1 cellular context compared by ENCODE assay signal in the genomic region with DNA sequence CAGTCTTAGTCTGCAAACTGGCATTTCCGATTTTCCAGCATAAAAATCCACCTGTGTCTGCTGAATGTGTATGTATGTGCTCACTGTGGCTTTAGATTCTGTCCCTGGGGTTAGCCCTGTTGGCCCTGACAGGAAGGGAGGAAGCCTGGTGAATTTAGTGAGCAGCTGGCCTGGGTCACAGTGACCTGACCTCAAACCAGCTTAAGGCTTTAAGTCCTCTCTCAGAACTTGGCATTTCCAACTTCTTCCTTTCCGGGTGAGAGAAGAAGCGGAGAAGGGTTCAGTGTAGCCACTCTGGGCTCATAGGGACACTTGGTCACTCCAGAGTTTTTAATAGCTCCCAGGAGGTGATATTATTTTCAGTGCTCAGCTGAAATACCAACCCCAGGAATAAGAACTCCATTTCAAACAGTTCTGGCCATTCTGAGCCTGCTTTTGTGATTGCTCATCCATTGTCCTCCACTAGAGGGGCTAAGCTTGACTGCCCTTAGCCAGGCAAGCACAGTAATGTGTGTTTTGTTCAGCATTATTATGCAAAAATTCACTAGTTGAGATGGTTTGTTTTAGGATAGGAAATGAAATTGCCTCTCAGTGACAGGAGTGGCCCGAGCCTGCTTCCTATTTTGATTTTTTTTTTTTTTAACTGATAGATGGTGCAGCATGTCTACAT.
TF ChIP-seq lines count a peak whose summit lies in the region.

No MANE protein-coding gene starts in this region.

TF ChIP-seq in GM23338, 12 proteins besides CTCF, POLR2A, EP300 and RAD21 (continued from another document):
- TF ChIP-seq, protein P1, sequence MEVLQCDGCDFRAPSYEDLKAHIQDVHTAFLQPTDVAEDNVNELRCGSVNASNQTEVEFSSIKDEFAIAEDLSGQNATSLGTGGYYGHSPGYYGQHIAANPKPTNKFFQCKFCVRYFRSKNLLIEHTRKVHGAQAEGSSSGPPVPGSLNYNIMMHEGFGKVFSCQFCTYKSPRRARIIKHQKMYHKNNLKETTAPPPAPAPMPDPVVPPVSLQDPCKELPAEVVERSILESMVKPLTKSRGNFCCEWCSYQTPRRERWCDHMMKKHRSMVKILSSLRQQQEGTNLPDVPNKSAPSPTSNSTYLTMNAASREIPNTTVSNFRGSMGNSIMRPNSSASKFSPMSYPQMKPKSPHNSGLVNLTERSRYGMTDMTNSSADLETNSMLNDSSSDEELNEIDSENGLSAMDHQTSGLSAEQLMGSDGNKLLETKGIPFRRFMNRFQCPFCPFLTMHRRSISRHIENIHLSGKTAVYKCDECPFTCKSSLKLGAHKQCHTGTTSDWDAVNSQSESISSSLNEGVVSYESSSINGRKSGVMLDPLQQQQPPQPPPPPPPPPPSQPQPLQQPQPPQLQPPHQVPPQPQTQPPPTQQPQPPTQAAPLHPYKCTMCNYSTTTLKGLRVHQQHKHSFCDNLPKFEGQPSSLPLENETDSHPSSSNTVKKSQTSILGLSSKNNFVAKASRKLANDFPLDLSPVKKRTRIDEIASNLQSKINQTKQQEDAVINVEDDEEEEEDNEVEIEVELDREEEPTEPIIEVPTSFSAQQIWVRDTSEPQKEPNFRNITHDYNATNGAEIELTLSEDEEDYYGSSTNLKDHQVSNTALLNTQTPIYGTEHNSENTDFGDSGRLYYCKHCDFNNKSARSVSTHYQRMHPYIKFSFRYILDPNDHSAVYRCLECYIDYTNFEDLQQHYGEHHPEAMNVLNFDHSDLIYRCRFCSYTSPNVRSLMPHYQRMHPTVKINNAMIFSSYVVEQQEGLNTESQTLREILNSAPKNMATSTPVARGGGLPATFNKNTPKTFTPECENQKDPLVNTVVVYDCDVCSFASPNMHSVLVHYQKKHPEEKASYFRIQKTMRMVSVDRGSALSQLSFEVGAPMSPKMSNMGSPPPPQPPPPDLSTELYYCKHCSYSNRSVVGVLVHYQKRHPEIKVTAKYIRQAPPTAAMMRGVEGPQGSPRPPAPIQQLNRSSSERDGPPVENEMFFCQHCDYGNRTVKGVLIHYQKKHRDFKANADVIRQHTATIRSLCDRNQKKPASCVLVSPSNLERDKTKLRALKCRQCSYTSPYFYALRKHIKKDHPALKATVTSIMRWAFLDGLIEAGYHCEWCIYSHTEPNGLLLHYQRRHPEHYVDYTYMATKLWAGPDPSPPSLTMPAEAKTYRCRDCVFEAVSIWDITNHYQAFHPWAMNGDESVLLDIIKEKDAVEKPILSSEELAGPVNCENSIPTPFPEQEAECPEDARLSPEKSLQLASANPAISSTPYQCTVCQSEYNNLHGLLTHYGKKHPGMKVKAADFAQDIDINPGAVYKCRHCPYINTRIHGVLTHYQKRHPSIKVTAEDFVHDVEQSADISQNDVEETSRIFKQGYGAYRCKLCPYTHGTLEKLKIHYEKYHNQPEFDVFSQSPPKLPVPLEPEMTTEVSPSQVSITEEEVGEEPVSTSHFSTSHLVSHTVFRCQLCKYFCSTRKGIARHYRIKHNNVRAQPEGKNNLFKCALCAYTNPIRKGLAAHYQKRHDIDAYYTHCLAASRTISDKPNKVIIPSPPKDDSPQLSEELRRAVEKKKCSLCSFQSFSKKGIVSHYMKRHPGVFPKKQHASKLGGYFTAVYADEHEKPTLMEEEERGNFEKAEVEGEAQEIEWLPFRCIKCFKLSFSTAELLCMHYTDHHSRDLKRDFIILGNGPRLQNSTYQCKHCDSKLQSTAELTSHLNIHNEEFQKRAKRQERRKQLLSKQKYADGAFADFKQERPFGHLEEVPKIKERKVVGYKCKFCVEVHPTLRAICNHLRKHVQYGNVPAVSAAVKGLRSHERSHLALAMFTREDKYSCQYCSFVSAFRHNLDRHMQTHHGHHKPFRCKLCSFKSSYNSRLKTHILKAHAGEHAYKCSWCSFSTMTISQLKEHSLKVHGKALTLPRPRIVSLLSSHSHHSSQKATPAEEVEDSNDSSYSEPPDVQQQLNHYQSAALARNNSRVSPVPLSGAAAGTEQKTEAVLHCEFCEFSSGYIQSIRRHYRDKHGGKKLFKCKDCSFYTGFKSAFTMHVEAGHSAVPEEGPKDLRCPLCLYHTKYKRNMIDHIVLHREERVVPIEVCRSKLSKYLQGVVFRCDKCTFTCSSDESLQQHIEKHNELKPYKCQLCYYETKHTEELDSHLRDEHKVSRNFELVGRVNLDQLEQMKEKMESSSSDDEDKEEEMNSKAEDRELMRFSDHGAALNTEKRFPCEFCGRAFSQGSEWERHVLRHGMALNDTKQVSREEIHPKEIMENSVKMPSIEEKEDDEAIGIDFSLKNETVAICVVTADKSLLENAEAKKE (CRISPR knock-in tag; IDR thresholded peaks at IDR 0.05), result no peak
- TF ChIP-seq ZNF114 (CRISPR knock-in tag; IDR thresholded peaks at IDR 0.05), result no peak
- TF ChIP-seq STAT1 (IDR thresholded peaks at IDR 0.05; ENCODE audit: unreplicated experiment), result no peak
- no peak for TF ChIP-seq EZH2phosphoT487 (IDR thresholded peaks at IDR 0.05; ENCODE audit: unreplicated experiment)
- TF ChIP-seq EZH2 (IDR thresholded peaks at IDR 0.05; ENCODE audit: low read depth, unreplicated experiment), result no peak
- TF ChIP-seq NANOG (IDR thresholded peaks at IDR 0.05; ENCODE audit: borderline replicate concordance), result peak; percentile 54; the same call in 1 of the 2 replicates
TF ChIP-seq in GM23338: peak in this region for 1.
